Comparison of ENCODE assay signal across 15 cellular contexts in the genomic region with DNA sequence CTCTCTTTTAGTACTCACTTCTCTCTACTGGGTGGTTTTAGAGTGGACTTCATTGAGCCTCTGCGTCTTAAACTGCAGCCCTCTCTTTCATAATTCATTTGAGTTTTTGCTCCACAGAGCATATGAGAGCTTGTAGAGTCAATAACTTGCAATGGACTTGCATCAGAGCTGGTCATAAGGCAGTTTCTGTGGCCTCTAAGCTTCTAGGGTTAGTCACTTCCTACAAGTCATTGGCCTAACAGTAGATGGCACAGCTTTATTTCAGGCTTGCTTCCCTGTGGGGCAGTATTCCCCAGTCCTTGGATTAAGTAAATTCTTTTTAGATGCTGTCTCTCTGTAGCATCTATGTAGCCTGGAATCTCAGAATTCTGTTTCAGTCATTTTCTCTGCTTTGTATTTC.
DNase-seq lines count a peak whose midpoint lies in the region; ATAC-seq and TF ChIP-seq lines count a peak whose summit lies in the region.
"Had no signal": no experiment of that assay in that cellular context is flagged by ENCODE, and none has a peak within 500 bp of the region (broad histone marks: within the 10 kb centered on the region; RNA-seq: fewer than 3 reads in every experiment).

No MANE protein-coding gene starts in this region.

- 92 to 100% methylated on average over 1 of the region's 1 CpG for WGBS in endodermal cell (ENCODE audit: insufficient coverage in 1 of 2, insufficient read length in 1 of 2), 2 experiments
- 90% methylated on average over 1 of the region's 1 CpG for WGBS in prostate gland

- ATAC-seq in natural killer cell, result no peak
- ATAC-seq in omental fat pad (ENCODE audit: low FRiP score), result no peak
- ATAC-seq: activated T-helper 17 cell treated with anti-CD3 and anti-CD28 coated beads, Interleukin-2, amount 50 U/mL, for 72 hours had no signal

- H3K36me3 ChIP-seq in endodermal cell (ENCODE audit: control insufficient read depth, insufficient read depth, low read length), result no peaks in the 10 kb centered on the region
- H3K36me3 ChIP-seq in neural progenitor cell, result no peaks in the 10 kb centered on the region
- H3K36me3 ChIP-seq in prostate gland, result no peaks in the 10 kb centered on the region
- H3K36me3 ChIP-seq: upper lobe of left lung had no signal

- H3F3A ChIP-seq in neural progenitor cell (ENCODE audit: low read depth), result no peaks in the 10 kb centered on the region

- H3K4me3 Mint-ChIP-seq in endodermal cell (no peak overlapping the region), neural progenitor cell (no peak overlapping the region), natural killer cell (no peak overlapping the region)
- H3K4me3 Mint-ChIP-seq: activated T-helper 17 cell treated with anti-CD3 and anti-CD28 coated beads, Interleukin-2, amount 50 U/mL, for 72 hours had no signal

- H2AFZ ChIP-seq in neural progenitor cell (replicated peaks), result peak overlapping the region; percentile 32

- H3K27me3 Mint-ChIP-seq in endodermal cell (ENCODE audit: insufficient read depth), result no peaks in the 10 kb centered on the region
- no peaks in the 10 kb centered on the region for H3K27me3 Mint-ChIP-seq in neural progenitor cell (ENCODE audit: insufficient read depth, low read depth)
- H3K27me3 Mint-ChIP-seq in natural killer cell (ENCODE audit: low read depth in 2 of 2), result no peaks in the 10 kb centered on the region
- H3K27me3 Mint-ChIP-seq: activated T-helper 17 cell treated with anti-CD3 and anti-CD28 coated beads, Interleukin-2, amount 50 U/mL, for 72 hours had no signal

- H3K9me3 ChIP-seq in endodermal cell (ENCODE audit: control insufficient read depth, low read length), result no peaks in the 10 kb centered on the region
- H3K9me3 ChIP-seq in neural progenitor cell (ENCODE audit: low read depth), result no peaks in the 10 kb centered on the region
- no peaks in the 10 kb centered on the region for H3K9me3 ChIP-seq in prostate gland
- H3K9me3 ChIP-seq: upper lobe of left lung had no signal

- no peaks in the 10 kb centered on the region for H3K9me3 Mint-ChIP-seq in endodermal cell
- H3K9me3 Mint-ChIP-seq in neural progenitor cell, result no peaks in the 10 kb centered on the region
- H3K9me3 Mint-ChIP-seq in natural killer cell, result peaks cover 11 to 12% of the 10 kb centered on the region in 2 donors

- H3K27ac ChIP-seq in endodermal cell (ENCODE audit: low read depth, low read length) (no peak overlapping the region), neural progenitor cell (no peak overlapping the region), prostate gland (no peak overlapping the region)
- H3K27ac ChIP-seq: upper lobe of left lung had no signal

- TF ChIP-seq CTCF in endodermal cell (conservative IDR thresholded peaks at IDR 0.05) (peak; percentile 41), neural progenitor cell (IDR thresholded peaks at IDR 0.05) (no peak), natural killer cell (IDR thresholded peaks at IDR 0.05) (no peak), omental fat pad (IDR thresholded peaks at IDR 0.05) (no peak), prostate gland (IDR thresholded peaks at IDR 0.05) (no peak)

- intact Hi-C loops in natural killer cell (cut with micrococcal nuclease) (no loop called here), prostate gland (cut with DNase I) (no loop called here)

- no peaks in the 10 kb centered on the region for H4K20me1 ChIP-seq in neural progenitor cell (ENCODE audit: low read depth)

- H3K9ac ChIP-seq in endodermal cell (ENCODE audit: extremely low read depth, low read length, poor library complexity, severe bottlenecking), result no peak overlapping the region
- H3K9ac ChIP-seq in neural progenitor cell, result no peak overlapping the region

- H3K4me1 ChIP-seq in endodermal cell (ENCODE audit: control insufficient read depth, insufficient read depth, low read length) (no peaks in the 10 kb centered on the region), neural progenitor cell (no peaks in the 10 kb centered on the region), prostate gland (replicated peaks) (no peaks in the 10 kb centered on the region)
- H3K4me1 ChIP-seq: upper lobe of left lung had no signal

- H3K27me3 ChIP-seq in endodermal cell (ENCODE audit: control insufficient read depth, insufficient read depth, low read length, poor library complexity, severe bottlenecking), result no peaks in the 10 kb centered on the region
- H3K27me3 ChIP-seq in neural progenitor cell, result no peaks in the 10 kb centered on the region
- H3K27me3 ChIP-seq in prostate gland (replicated peaks; ENCODE audit: insufficient read depth), result no peaks in the 10 kb centered on the region
- H3K27me3 ChIP-seq: upper lobe of left lung had no signal

- no peak overlapping the region for H3K4me2 ChIP-seq in neural progenitor cell

- no peak overlapping the region for H3K4me3 ChIP-seq in endodermal cell (ENCODE audit: low read length)
- no peak overlapping the region for H3K4me3 ChIP-seq in neural progenitor cell
- no peak overlapping the region for H3K4me3 ChIP-seq in prostate gland
- H3K4me3 ChIP-seq: upper lobe of left lung had no signal

- H3K27ac Mint-ChIP-seq in endodermal cell (no peak overlapping the region), neural progenitor cell (no peak overlapping the region), natural killer cell (no peak overlapping the region)
- H3K27ac Mint-ChIP-seq: activated T-helper 17 cell treated with anti-CD3 and anti-CD28 coated beads, Interleukin-2, amount 50 U/mL, for 72 hours had no signal

- H3K36me3 Mint-ChIP-seq in endodermal cell (ENCODE audit: low read depth) (no peaks in the 10 kb centered on the region), neural progenitor cell (no peaks in the 10 kb centered on the region), natural killer cell (peaks cover 5% of the 10 kb centered on the region)

- no peak for TF ChIP-seq POLR2A in prostate gland (IDR thresholded peaks at IDR 0.05)

- H3K4me1 Mint-ChIP-seq in endodermal cell, result no peaks in the 10 kb centered on the region
- H3K4me1 Mint-ChIP-seq in neural progenitor cell, result no peaks in the 10 kb centered on the region
- no peaks in the 10 kb centered on the region for H3K4me1 Mint-ChIP-seq in natural killer cell
- H3K4me1 Mint-ChIP-seq: activated T-helper 17 cell treated with anti-CD3 and anti-CD28 coated beads, Interleukin-2, amount 50 U/mL, for 72 hours had no signal

- DNase-seq in ELR (ENCODE audit: low read depth), result peak; percentile 91
- DNase-seq in NCI-H226, result peak; percentile 52
- DNase-seq in endodermal cell, result peak; percentile 51
- peak; percentile 17 for DNase-seq in neural progenitor cell (ENCODE audit: low spot score)
- DNase-seq in natural killer cell, result no peak
- no peak for DNase-seq in omental fat pad (ENCODE audit: low spot score)
- DNase-seq in prostate gland (ENCODE audit: low spot score), result no peak
- DNase-seq in AG08396 (ENCODE audit: low spot score), result no peak
- DNase-seq: activated CD4-positive, CD25-positive, alpha-beta regulatory T cell treated with anti-CD3 and anti-CD28 coated beads, Interleukin-2, amount 50 U/mL, for 72 hours; caudate nucleus; hippocampal formation; NCI-H2081; SHP77; upper lobe of left lung had no signal

- no peaks in the 10 kb centered on the region for H3K79me2 ChIP-seq in neural progenitor cell (ENCODE audit: low read depth)

Comparison
In these comparisons a context has a peak if more than half of its experiments do, and no peak if none do; other contexts are left out.
1. DNase-seq: peak in ELR (single experiment), NCI-H226 (single experiment), endodermal cell (single experiment) and neural progenitor cell (single experiment); none in natural killer cell (single experiment), omental fat pad (single experiment), prostate gland (single experiment) and AG08396 (single experiment).